ENCODE assay signal across 18 cellular contexts in the genomic region with DNA sequence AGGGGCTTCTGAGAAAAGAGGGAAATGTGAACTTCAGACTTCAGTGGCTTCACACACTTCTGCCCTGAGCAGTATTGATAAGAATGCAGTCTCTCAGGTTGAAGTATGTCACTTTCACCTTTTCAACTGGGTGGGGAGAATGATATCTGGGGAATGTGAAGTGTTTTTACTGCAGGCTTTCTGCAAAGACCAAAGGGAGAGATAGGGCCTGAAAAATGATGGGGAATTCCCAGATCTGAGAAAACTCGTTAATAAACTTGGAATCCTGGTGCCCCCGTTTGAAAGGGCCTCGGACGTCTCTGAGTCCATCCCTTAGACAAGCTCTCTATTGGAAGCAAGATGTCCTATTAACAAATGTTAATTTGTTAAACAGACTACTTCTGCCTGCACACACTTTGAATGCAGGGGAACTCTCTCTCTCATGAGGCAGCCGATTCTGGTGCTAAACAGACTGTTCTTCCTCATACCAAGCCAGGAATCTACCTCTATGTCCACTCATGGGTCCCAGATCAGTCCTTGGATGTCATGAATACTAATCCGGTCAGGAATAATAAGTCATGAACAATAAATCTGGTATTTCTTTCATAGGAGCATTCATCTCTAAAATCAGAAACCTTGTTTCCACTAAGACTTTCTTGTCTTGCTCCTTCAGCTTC.
DNase-seq lines count a peak whose midpoint lies in the region; ATAC-seq, FAIRE-seq and TF ChIP-seq lines count a peak whose summit lies in the region.
"Had no signal": no experiment of that assay in that cellular context is flagged by ENCODE, and none has a peak within 500 bp of the region (broad histone marks: within the 10 kb centered on the region; RNA-seq: fewer than 3 reads in every experiment).

No MANE protein-coding gene starts in this region.

- H3K36me3 Mint-ChIP-seq in MCF 10A (ENCODE audit: insufficient read depth, unreplicated experiment) (no peaks in the 10 kb centered on the region), nephron (ENCODE audit: low read depth) (no peaks in the 10 kb centered on the region)
- H3K36me3 Mint-ChIP-seq: activated naive CD4-positive, alpha-beta T cell treated with anti-CD3 and anti-CD28 coated beads, Interleukin-2, amount 10 ng/mL, durations not matched to agents 7 days and 5 days had no signal

- FAIRE-seq in urothelium cell line (lab: Jason Lieb, UNC), result peak; percentile 13

- intact Hi-C loops in mammary epithelial cell (cut with micrococcal nuclease), result no loop called here
- intact Hi-C loops in MCF 10A (cut with micrococcal nuclease), result no loop called here

- DNase-seq in mammary epithelial cell (peak; percentile 56), MCF 10A (ENCODE audit: unreplicated experiment) (no peak), fibroblast of the aortic adventitia (ENCODE audit: low read depth) (peak; percentile 23), urothelium cell line (ENCODE audit: low spot score) (peak; percentile 35), LoVo (ENCODE audit: low spot score) (no peak)
- no peak for DNase-seq in activated naive CD4-positive, alpha-beta T cell treated with anti-CD3 and anti-CD28 coated beads, Interleukin-2, amount 50 U/mL, for 16 hours
- DNase-seq: 8988T; activated naive CD4-positive, alpha-beta T cell treated with anti-CD3 and anti-CD28 coated beads, Interleukin-2, amount 10 ng/mL, durations not matched to agents 7 days and 5 days; colonic mucosa; DMS153; GOT3; KBM-7; naive thymus-derived CD4-positive, alpha-beta T cell; NCI-H187 treated with DMSO at 0.1 percent for 48 hours; spleen had no signal

- no peak for TF ChIP-seq CTCF in mammary epithelial cell (conservative IDR thresholded peaks at IDR 0.05 in 1 of 2, IDR thresholded peaks at IDR 0.05 in 1 of 2; ENCODE audit: extremely low read depth in 1 of 2, insufficient read depth in 1 of 2, low read depth in 1 of 2, low read length in 2 of 2)
- no peak for TF ChIP-seq CTCF in MCF 10A (IDR thresholded peaks at IDR 0.05; ENCODE audit: unreplicated experiment)
- TF ChIP-seq CTCF in fibroblast of the aortic adventitia (IDR thresholded peaks at IDR 0.05; ENCODE audit: insufficient read depth, low read length), result no peak
- no peak for TF ChIP-seq CTCF in nephron (IDR thresholded peaks at IDR 0.05; ENCODE audit: unreplicated experiment in 3 of 3)

- H3K4me3 Mint-ChIP-seq in MCF 10A (ENCODE audit: unreplicated experiment) (no peak overlapping the region), nephron (no peak overlapping the region)
- H3K4me3 Mint-ChIP-seq: activated naive CD4-positive, alpha-beta T cell treated with anti-CD3 and anti-CD28 coated beads, Interleukin-2, amount 10 ng/mL, durations not matched to agents 7 days and 5 days; naive thymus-derived CD4-positive, alpha-beta T cell had no signal

- peaks cover 29% of the 10 kb centered on the region for H3K4me1 ChIP-seq in mammary epithelial cell (ENCODE audit: insufficient read depth, low read length)
- H3K4me1 ChIP-seq: BLaER1, colonic mucosa, spleen had no signal

- H3K27ac ChIP-seq in mammary epithelial cell (ENCODE audit: insufficient read depth, low read depth, low read length), result no peak overlapping the region
- H3K27ac ChIP-seq: BLaER1, colonic mucosa, spleen had no signal

- no TSS peak for BruUV-seq in mammary epithelial cell (replicated peaks; lab: Mats Ljungman, UMichigan)
- BruUV-seq in MCF 10A (replicated peaks; lab: Mats Ljungman, UMichigan), result no TSS peak

- no peaks in the 10 kb centered on the region for H3K9me3 ChIP-seq in mammary epithelial cell (replicated peaks; ENCODE audit: insufficient read depth, low read length)
- H3K9me3 ChIP-seq: BLaER1, colonic mucosa, spleen had no signal

- dilution Hi-C loops in mammary epithelial cell (cut with HindIII; ENCODE audit: low sequenced_read_pairs), result no loop called here

- H3K9me3 Mint-ChIP-seq in MCF 10A (ENCODE audit: unreplicated experiment), result peaks cover 8% of the 10 kb centered on the region
- H3K9me3 Mint-ChIP-seq in nephron, result peaks cover 5% of the 10 kb centered on the region

- H3K4me1 Mint-ChIP-seq in MCF 10A (ENCODE audit: insufficient read depth, unreplicated experiment), result peaks cover 9% of the 10 kb centered on the region
- peaks cover 37% of the 10 kb centered on the region for H3K4me1 Mint-ChIP-seq in nephron
- H3K4me1 Mint-ChIP-seq: activated naive CD4-positive, alpha-beta T cell treated with anti-CD3 and anti-CD28 coated beads, Interleukin-2, amount 10 ng/mL, durations not matched to agents 7 days and 5 days; naive thymus-derived CD4-positive, alpha-beta T cell had no signal

- in situ Hi-C loops in mammary epithelial cell (cut with MboI; ENCODE audit: low sequenced_read_pairs in 2 of 2), result no loop called here

- H3K79me2 ChIP-seq in mammary epithelial cell (ENCODE audit: insufficient read depth, low read length), result no peaks in the 10 kb centered on the region

- H3K27ac Mint-ChIP-seq in MCF 10A (ENCODE audit: low read depth, unreplicated experiment), result no peak overlapping the region
- peak overlapping the region; percentile 64 to 89 (median 77) for H3K27ac Mint-ChIP-seq in nephron
- H3K27ac Mint-ChIP-seq: activated naive CD4-positive, alpha-beta T cell treated with anti-CD3 and anti-CD28 coated beads, Interleukin-2, amount 10 ng/mL, durations not matched to agents 7 days and 5 days; naive thymus-derived CD4-positive, alpha-beta T cell had no signal

- H2AFZ ChIP-seq in mammary epithelial cell (ENCODE audit: low read depth, low read length), result peak overlapping the region; percentile 17

- H3K9ac ChIP-seq in mammary epithelial cell (ENCODE audit: insufficient read depth, low read length), result no peak overlapping the region
- H3K9ac ChIP-seq: BLaER1 had no signal

- no peaks in the 10 kb centered on the region for H3K27me3 ChIP-seq in mammary epithelial cell (ENCODE audit: insufficient read depth, low read length)
- H3K27me3 ChIP-seq: BLaER1, colonic mucosa, spleen had no signal

- H3K4me3 ChIP-seq in mammary epithelial cell (replicated peaks in 1 of 3; ENCODE audit: insufficient read depth in 1 of 3, low read depth in 2 of 3, low read length in 3 of 3) (no peak overlapping the region), fibroblast of the aortic adventitia (ENCODE audit: low read depth, low read length) (no peak overlapping the region)
- H3K4me3 ChIP-seq: BLaER1, colonic mucosa, spleen had no signal

- H3K4me2 ChIP-seq in mammary epithelial cell (ENCODE audit: insufficient read depth, low read depth, low read length), result no peak overlapping the region
- H3K4me2 ChIP-seq: BLaER1 had no signal

- POLR2A ChIA-PET in MCF 10A (lab: Yijun Ruan, JAX), result interaction anchor here (0.6 to 1.1 kb wide), 3 partner anchors 44 to 604 kb away, joined by 3 to 4 read pairs (median 3); no protein-coding TSS in a partner anchor

- WGBS in mammary epithelial cell (ENCODE audit: low coverage, missing lambda C conversion rate), result 61% methylated on average over 6 of the region's 6 CpGs

- ATAC-seq in GM21390 (IDR thresholded peaks at IDR 0.05; ENCODE audit: unreplicated experiment), result no peak
- ATAC-seq: naive thymus-derived CD4-positive, alpha-beta T cell had no signal

- no peaks in the 10 kb centered on the region for H4K20me1 ChIP-seq in mammary epithelial cell (ENCODE audit: insufficient read depth, low read length)
- H4K20me1 ChIP-seq: BLaER1 had no signal

- H3K27me3 Mint-ChIP-seq in MCF 10A (ENCODE audit: insufficient read depth, unreplicated experiment) (no peaks in the 10 kb centered on the region), nephron (ENCODE audit: low read depth) (no peaks in the 10 kb centered on the region)
- H3K27me3 Mint-ChIP-seq: activated naive CD4-positive, alpha-beta T cell treated with anti-CD3 and anti-CD28 coated beads, Interleukin-2, amount 10 ng/mL, durations not matched to agents 7 days and 5 days had no signal

- H3K36me3 ChIP-seq in mammary epithelial cell (ENCODE audit: insufficient read depth, low read length), result no peaks in the 10 kb centered on the region
- H3K36me3 ChIP-seq: BLaER1, colonic mucosa, spleen had no signal

- CTCF ChIA-PET in mammary epithelial cell (lab: Charles Lee; ENCODE audit: low non-redundant PET) (no interaction called here), MCF 10A (lab: Yijun Ruan, JAX) (interaction anchor here (0.6 kb wide), 1 partner anchor 82 kb away, joined by 3 read pairs; no protein-coding TSS in a partner anchor)

Comparison
In these comparisons a context has a peak if more than half of its experiments do, and no peak if none do; other contexts are left out.
1. DNase-seq: peak in mammary epithelial cell (single experiment), fibroblast of the aortic adventitia (single experiment) and urothelium cell line (single experiment); none in MCF 10A (single experiment), LoVo (single experiment) and activated naive CD4-positive, alpha-beta T cell treated with anti-CD3 and anti-CD28 coated beads, Interleukin-2, amount 50 U/mL, for 16 hours (single experiment).